Comparison of ENCODE assay signal across 9 cellular contexts in the genomic region with DNA sequence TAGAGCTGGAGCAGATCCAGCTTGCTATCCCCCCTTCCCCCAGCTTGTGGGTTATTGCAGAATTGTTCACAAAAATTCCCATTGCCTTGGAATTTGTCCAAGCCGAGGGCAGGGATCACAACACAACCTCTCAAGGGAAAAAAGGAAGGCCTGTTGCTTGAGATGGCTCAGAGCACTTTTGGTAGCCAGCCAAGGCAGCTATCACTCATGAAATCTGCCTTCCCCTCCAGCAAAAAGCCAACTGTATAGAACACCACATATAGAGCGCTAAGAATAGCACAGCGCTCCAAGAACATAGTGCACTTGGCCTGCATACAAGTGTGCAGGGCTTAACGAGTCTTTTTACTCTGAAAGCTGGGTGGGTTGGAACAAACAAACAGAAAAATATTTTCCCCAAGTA. TPM values are rescaled to one million over a fixed set of nuclear protein-coding genes. Genes with fewer than 3 reads are reported as not detected.
DNase-seq lines count a peak whose midpoint lies in the region; ATAC-seq, FAIRE-seq and TF ChIP-seq lines count a peak whose summit lies in the region.
"Had no signal": no experiment of that assay in that cellular context is flagged by ENCODE, and none has a peak within 500 bp of the region (broad histone marks: within the 10 kb centered on the region; RNA-seq: fewer than 3 reads in every experiment).

No MANE protein-coding gene starts in this region.

- WGBS in lower leg skin, 2 donors, result 9 to 15% methylated on average over 4 of the region's 4 CpGs

- H3K9me3 Mint-ChIP-seq in astrocyte (ENCODE audit: unreplicated experiment), result no peaks in the 10 kb centered on the region

- ATAC-seq in GM19467 (IDR thresholded peaks at IDR 0.05; ENCODE audit: unreplicated experiment) (no peak), GM18858 (IDR thresholded peaks at IDR 0.05; ENCODE audit: unreplicated experiment) (no peak)

- peaks cover 6% of the 10 kb centered on the region for H3K4me1 ChIP-seq in astrocyte (ENCODE audit: insufficient read depth, low read length)

- H4K20me1 ChIP-seq in astrocyte (ENCODE audit: insufficient read depth, low read length), result no peaks in the 10 kb centered on the region

- peak; percentile 17 for DNase-seq in AG10803 (ENCODE audit: low read depth)
- peak; percentile 24 for DNase-seq in LHCN-M2 (ENCODE audit: low read depth)
- no peak for DNase-seq in astrocyte (ENCODE audit: low read depth)
- peak; percentile 71 to 85 for DNase-seq in lower leg skin (ENCODE audit: low spot score in 2 of 2)
- DNase-seq in HT-29 (ENCODE audit: low spot score), result no peak
- no peak for DNase-seq in NCI-H748 treated with DMSO at 0.1 percent for 48 hours (lab: John Stamatoyannopoulos, UW)

- no peak overlapping the region for H3K4me3 Mint-ChIP-seq in astrocyte (ENCODE audit: unreplicated experiment)

- no peak for TF ChIP-seq POLR2A in lower leg skin (IDR thresholded peaks at IDR 0.05)

- peak overlapping the region; percentile 5 for H2AFZ ChIP-seq in astrocyte (ENCODE audit: low read depth, low read length)

- H3K9ac ChIP-seq in astrocyte (ENCODE audit: low read length), result no peak overlapping the region

- H3K27ac Mint-ChIP-seq in astrocyte (ENCODE audit: unreplicated experiment), result no peak overlapping the region

- no peak overlapping the region for H3K4me2 ChIP-seq in astrocyte (ENCODE audit: low read length)

- no peak overlapping the region for H3K4me3 ChIP-seq in AG10803 (ENCODE audit: low read length)
- no peak overlapping the region for H3K4me3 ChIP-seq in astrocyte (ENCODE audit: insufficient read depth, low read depth, low read length)
- H3K4me3 ChIP-seq in lower leg skin (ENCODE audit: low read depth, poor library complexity, severe bottlenecking), result no peak overlapping the region

- intact Hi-C loops in lower leg skin (cut with DNase I; ENCODE audit: low total_unique reads), result no loop called here

- H3K9me3 ChIP-seq in astrocyte (ENCODE audit: insufficient read depth, low read depth, low read length), result no peaks in the 10 kb centered on the region

- peaks cover 38% of the 10 kb centered on the region for H3K27me3 ChIP-seq in astrocyte (ENCODE audit: insufficient read depth, low read length)

- no peak for FAIRE-seq in astrocyte (lab: Jason Lieb, UNC)

- H3K4me1 Mint-ChIP-seq in astrocyte (ENCODE audit: low read depth, unreplicated experiment), result peaks cover 8% of the 10 kb centered on the region

- no peak overlapping the region for H3K27ac ChIP-seq in astrocyte (ENCODE audit: low read depth, low read length)

- H3K36me3 Mint-ChIP-seq in astrocyte (ENCODE audit: low read depth, unreplicated experiment), result peaks cover 2% of the 10 kb centered on the region

- no peaks in the 10 kb centered on the region for H3K36me3 ChIP-seq in astrocyte (ENCODE audit: insufficient read depth, low read length)

- H3K27me3 Mint-ChIP-seq in astrocyte (ENCODE audit: low read depth, unreplicated experiment), result peaks cover 19% of the 10 kb centered on the region

- TF ChIP-seq CTCF in AG10803 (conservative IDR thresholded peaks at IDR 0.05; ENCODE audit: low read length) (no peak), astrocyte (IDR thresholded peaks at IDR 0.05; ENCODE audit: insufficient read depth, low read depth, low read length) (no peak), lower leg skin (IDR thresholded peaks at IDR 0.05) (no peak)

- no peaks in the 10 kb centered on the region for H3K79me2 ChIP-seq in astrocyte (ENCODE audit: insufficient read depth, low read length)

RNA-seq across cellular contexts. Expression of gene FAM83F, which starts 46.2 kb away (rescaled TPM):
- total RNA-seq in LHCN-M2 (2014; rRNA removed) (not detected in 2 replicates), astrocyte (0.79 and 0.82 TPM in 2 replicates), lower leg skin (10 to 100 TPM; 32.4 to 52.9 (median 41.2) TPM)
- polyA plus RNA-seq in LHCN-M2 (2012), result not detected
- total RNA-seq in HT-29 (2014; rRNA removed; shearing (Covaris generic)), result 3.0 and 6.0 TPM in 2 replicates
- total RNA-seq: lung microvascular endothelial cell had no signal

Comparison
In these comparisons a context has a peak if more than half of its experiments do, and no peak if none do; other contexts are left out.
1. DNase-seq: peak in AG10803 (single experiment), LHCN-M2 (single experiment) and lower leg skin (2 of 2); none in astrocyte (single experiment), HT-29 (single experiment) and NCI-H748 treated with DMSO at 0.1 percent for 48 hours (single experiment).